8 cellular contexts compared by ENCODE assay signal in genomic region chr7:151632750-151633515, GRCh38.
A peak's percentile ranks its signal among the peaks of the same experiment; 100 is the strongest.
DNase-seq lines count a peak whose midpoint lies in the region; TF ChIP-seq lines count a peak whose summit lies in the region.

No MANE protein-coding gene starts in this region.

- H3K27ac ChIP-seq in neuronal stem cell (replicated peaks; ENCODE audit: low read length) = peak overlapping the region; percentile 42
- H3K27ac ChIP-seq in testis = peak overlapping the region; percentile 60 to 89

- DNase-seq in HFF-Myc (ENCODE audit: extremely low read depth, low read depth) (no peak), NOMO-1 (lab: John Stamatoyannopoulos, UW; ENCODE audit: unreplicated experiment in 2 of 2) (peak; percentile 81 to 94), fibroblast of pulmonary artery (ENCODE audit: low read depth) (peak; percentile 43), neuronal stem cell (ENCODE audit: low spot score) (peak; percentile 46), testis (peak; percentile 50), COR-L47 (lab: John Stamatoyannopoulos, UW) (no peak)
- peak; percentile 51 for DNase-seq in activated T-helper 1 cell treated with anti-CD3 and anti-CD28 coated beads, Interleukin-12 subunit alpha, Interleukin-12 subunit beta, Interleukin-2, Interleukin-4 antibody, amounts not matched to agents 30 ng/mL and 10 ng/mL and 1 ng/mL, durations not matched to agents 14 hours and 24 hours and 36 hours (ENCODE audit: low spot score)

- peaks cover 3 to 10% of the 10 kb centered on the region in 2 donors for H3K4me1 ChIP-seq in neuronal stem cell (ENCODE audit: control insufficient read depth in 2 of 2, insufficient read depth in 1 of 2, low read depth in 1 of 2, low read length in 2 of 2)
- no peaks in the 10 kb centered on the region for H3K4me1 ChIP-seq in testis

- peak overlapping the region; percentile 94 for H2AFZ ChIP-seq in neuronal stem cell (ENCODE audit: low read length)

- TF ChIP-seq POLR2A in testis (IDR thresholded peaks at IDR 0.05) = no peak

- TF ChIP-seq CTCF in GM12875 (IDR thresholded peaks at IDR 0.05; ENCODE audit: borderline replicate concordance, insufficient read depth, low read depth, low read length) (no peak), HFF-Myc (IDR thresholded peaks at IDR 0.05; ENCODE audit: low read depth, low read length, missing control alignments) (no peak), fibroblast of pulmonary artery (IDR thresholded peaks at IDR 0.05; ENCODE audit: low read length, missing control alignments) (no peak), testis (IDR thresholded peaks at IDR 0.05) (no peak)

- intact Hi-C loops in activated T-helper 1 cell treated with anti-CD3 and anti-CD28 coated beads, Interleukin-12 subunit alpha, Interleukin-12 subunit beta, Interleukin-2, Interleukin-4 antibody, amounts not matched to agents 30 ng/mL and 10 ng/mL and 1 ng/mL, durations not matched to agents 14 hours and 24 hours and 36 hours (cut with micrococcal nuclease) = loop anchor here (1.0 to 10.0 kb wide), 7 partner anchors 113 to 792 kb away; partner anchors contain the start of genes CHPF2 and GALNT11
- intact Hi-C loops in testis (cut with DNase I; ENCODE audit: low total_unique reads) = no loop called here

- H3K9ac ChIP-seq in neuronal stem cell (ENCODE audit: low read depth, low read length, poor library complexity) = no peak overlapping the region

- no peak overlapping the region for H2BK15ac ChIP-seq in neuronal stem cell (ENCODE audit: low read length)

- H3K23ac ChIP-seq in neuronal stem cell (ENCODE audit: low read depth, low read length, poor library complexity) = no peak overlapping the region

- H3K4me3 Mint-ChIP-seq in activated T-helper 1 cell treated with anti-CD3 and anti-CD28 coated beads, Interleukin-12 subunit alpha, Interleukin-12 subunit beta, Interleukin-2, Interleukin-4 antibody, amounts not matched to agents 30 ng/mL and 10 ng/mL and 1 ng/mL, durations not matched to agents 14 hours and 24 hours and 36 hours = peak overlapping the region; percentile 94

- H3K27me3 Mint-ChIP-seq in activated T-helper 1 cell treated with anti-CD3 and anti-CD28 coated beads, Interleukin-12 subunit alpha, Interleukin-12 subunit beta, Interleukin-2, Interleukin-4 antibody, amounts not matched to agents 30 ng/mL and 10 ng/mL and 1 ng/mL, durations not matched to agents 14 hours and 24 hours and 36 hours (ENCODE audit: insufficient read depth) = peaks cover 9% of the 10 kb centered on the region

- no peak overlapping the region for H2BK120ac ChIP-seq in neuronal stem cell (ENCODE audit: low read depth, low read length)

- H3K4me1 Mint-ChIP-seq in activated T-helper 1 cell treated with anti-CD3 and anti-CD28 coated beads, Interleukin-12 subunit alpha, Interleukin-12 subunit beta, Interleukin-2, Interleukin-4 antibody, amounts not matched to agents 30 ng/mL and 10 ng/mL and 1 ng/mL, durations not matched to agents 14 hours and 24 hours and 36 hours (ENCODE audit: low read depth) = peaks cover 23% of the 10 kb centered on the region

- no peak overlapping the region for H3K18ac ChIP-seq in neuronal stem cell (ENCODE audit: low read length)

- H3K36me3 ChIP-seq in neuronal stem cell (replicated peaks in 1 of 2; ENCODE audit: control insufficient read depth in 2 of 2, insufficient read depth in 2 of 2, low read length in 2 of 2) = no peaks in the 10 kb centered on the region
- H3K36me3 ChIP-seq in testis (ENCODE audit: low read depth, missing control alignments) = no peaks in the 10 kb centered on the region

- H2BK5ac ChIP-seq in neuronal stem cell (ENCODE audit: low read length) = no peak overlapping the region

- H3K4ac ChIP-seq in neuronal stem cell (ENCODE audit: low read length) = no peak overlapping the region

- no CpG with 5 or more reads among the region's 28 CpGs for WGBS in neuronal stem cell (ENCODE audit: extremely low coverage in 2 of 2, insufficient read length in 2 of 2, insufficient replicate concordance in 1 of 2), 2 donors
- 13 to 17% methylated on average over 28 of the region's 28 CpGs for WGBS in testis, 2 donors

- H3K36me3 Mint-ChIP-seq in activated T-helper 1 cell treated with anti-CD3 and anti-CD28 coated beads, Interleukin-12 subunit alpha, Interleukin-12 subunit beta, Interleukin-2, Interleukin-4 antibody, amounts not matched to agents 30 ng/mL and 10 ng/mL and 1 ng/mL, durations not matched to agents 14 hours and 24 hours and 36 hours (ENCODE audit: low read depth) = peaks cover 3% of the 10 kb centered on the region

- peak overlapping the region; percentile 96 for H3K27ac Mint-ChIP-seq in activated T-helper 1 cell treated with anti-CD3 and anti-CD28 coated beads, Interleukin-12 subunit alpha, Interleukin-12 subunit beta, Interleukin-2, Interleukin-4 antibody, amounts not matched to agents 30 ng/mL and 10 ng/mL and 1 ng/mL, durations not matched to agents 14 hours and 24 hours and 36 hours

- H3K9me3 Mint-ChIP-seq in activated T-helper 1 cell treated with anti-CD3 and anti-CD28 coated beads, Interleukin-12 subunit alpha, Interleukin-12 subunit beta, Interleukin-2, Interleukin-4 antibody, amounts not matched to agents 30 ng/mL and 10 ng/mL and 1 ng/mL, durations not matched to agents 14 hours and 24 hours and 36 hours = peaks cover 5% of the 10 kb centered on the region

- H3K79me1 ChIP-seq in neuronal stem cell (ENCODE audit: low read depth, low read length) = no peaks in the 10 kb centered on the region

- H3K27me3 ChIP-seq in neuronal stem cell (ENCODE audit: control insufficient read depth in 3 of 3, insufficient read depth in 3 of 3, low read depth in 1 of 3, low read length in 3 of 3) = no peaks in the 10 kb centered on the region
- H3K27me3 ChIP-seq in testis = no peaks in the 10 kb centered on the region

- H3K14ac ChIP-seq in neuronal stem cell (ENCODE audit: low read length) = no peak overlapping the region

- H3K4me2 ChIP-seq in neuronal stem cell (ENCODE audit: insufficient read depth, low read length, poor library complexity, severe bottlenecking) = peak overlapping the region; percentile 74

- H4K91ac ChIP-seq in neuronal stem cell (ENCODE audit: low read depth, low read length, poor library complexity) = no peak overlapping the region

- H3K4me3 ChIP-seq in GM12875 (ENCODE audit: low read depth, low read length) = peak overlapping the region; percentile 54
- peak overlapping the region; percentile 69 for H3K4me3 ChIP-seq in HFF-Myc (replicated peaks; ENCODE audit: low read depth, low read length)
- H3K4me3 ChIP-seq in fibroblast of pulmonary artery (replicated peaks; ENCODE audit: low read depth, low read length) = peak overlapping the region; percentile 42
- H3K4me3 ChIP-seq in neuronal stem cell (ENCODE audit: low read length in 2 of 2) = peak overlapping the region; percentile 67 to 92
- peak overlapping the region; percentile 68 to 72 for H3K4me3 ChIP-seq in testis

- H2AK5ac ChIP-seq in neuronal stem cell (ENCODE audit: low read depth, low read length) = no peak overlapping the region

- H4K8ac ChIP-seq in neuronal stem cell (ENCODE audit: low read depth, low read length) = no peak overlapping the region

- no peak overlapping the region for H2BK12ac ChIP-seq in neuronal stem cell (ENCODE audit: low read length)

- peaks cover 0 to 6% of the 10 kb centered on the region in 2 donors for H3K9me3 ChIP-seq in neuronal stem cell (replicated peaks in 1 of 2; ENCODE audit: control insufficient read depth in 2 of 2, insufficient read depth in 1 of 2, low read depth in 1 of 2, low read length in 2 of 2)
- no peaks in the 10 kb centered on the region for H3K9me3 ChIP-seq in testis

Comparison
In these comparisons a context has a peak if more than half of its experiments do, and no peak if none do; other contexts are left out.
1. DNase-seq: peak in NOMO-1 (2 of 2), activated T-helper 1 cell treated with anti-CD3 and anti-CD28 coated beads, Interleukin-12 subunit alpha, Interleukin-12 subunit beta, Interleukin-2, Interleukin-4 antibody, amounts not matched to agents 30 ng/mL and 10 ng/mL and 1 ng/mL, durations not matched to agents 14 hours and 24 hours and 36 hours (single experiment), fibroblast of pulmonary artery (single experiment), neuronal stem cell (single experiment) and testis (single experiment); none in HFF-Myc (single experiment) and COR-L47 (single experiment).
2. Peak in every context shown above with its lines, with median percentiles within 50 percentile points of each other: H3K4me3 ChIP-seq.